31 cellular contexts compared by ENCODE assay signal in the genomic region with DNA sequence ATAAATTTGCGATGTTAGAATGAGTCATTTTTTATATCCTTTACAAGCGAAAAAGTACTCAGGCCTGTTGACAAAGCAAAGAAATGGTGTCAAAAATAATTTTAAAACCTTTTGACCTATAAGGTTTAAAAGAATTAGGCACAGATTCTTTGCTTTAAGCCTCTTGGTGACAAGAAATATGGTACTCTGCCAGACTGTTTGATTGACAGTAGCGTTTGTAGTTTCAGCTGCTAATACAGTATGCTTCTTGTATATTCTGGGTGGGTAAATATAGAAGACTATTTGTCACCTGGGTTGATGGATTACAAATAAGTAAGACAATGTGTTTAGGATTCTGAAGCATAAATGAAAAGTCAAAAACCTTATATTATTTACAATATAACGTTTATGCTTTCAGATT.
"Had no signal": no experiment of that assay in that cellular context is flagged by ENCODE, and none has a peak within 500 bp of the region (broad histone marks: within the 10 kb centered on the region; RNA-seq: fewer than 3 reads in every experiment).

No MANE protein-coding gene starts in this region.

- DNase-seq: activated B cell treated with CpG ODN at 0.5 μM for 24 hours; activated CD4-positive, alpha-beta memory T cell treated with anti-CD3 and anti-CD28 coated beads for 36 hours; activated CD4-positive, alpha-beta T cell treated with anti-CD3 and anti-CD28 coated beads for 4 hours; activated CD4-positive, alpha-beta T cell treated with anti-CD3 and anti-CD28 coated beads, Interleukin-2, amount 50 U/mL, for 1 hour; activated CD4-positive, CD25-positive, alpha-beta regulatory T cell treated with anti-CD3 and anti-CD28 coated beads, Interleukin-2, amount 50 U/mL, for 72 hours; activated CD8-positive, alpha-beta memory T cell treated with anti-CD3 and anti-CD28 coated beads, Interleukin-2, amount 50 U/mL, for 4 hours; activated gamma-delta T cell treated with Interleukin-2 at 50 U/mL for 16 hours; activated naive CD4-positive, alpha-beta T cell treated with anti-CD3 and anti-CD28 coated beads for 36 hours; activated T-cell treated with anti-CD3 and anti-CD28 coated beads for 4 hours; activated T-cell treated with anti-CD3 and anti-CD28 coated beads, Interleukin-2, amount 50 U/mL, for 4 hours; adrenal gland; body of pancreas; Karpas-422; MM.1S; MV-4-11; NCI-H1092; NCI-H1436 treated with DMSO at 0.1 percent for 48 hours; NCI-H1694 treated with DMSO at 0.1 percent for 48 hours; NCI-H2029; NCI-H345; NCI-H524 treated with DMSO at 0.1 percent for 48 hours; SHP77; SK-N-SH had no signal

- H3K4me1 ChIP-seq: adrenal gland, body of pancreas, breast epithelium, SJSA1 had no signal

- H3K9ac ChIP-seq: SK-N-SH had no signal

- H3K36me3 ChIP-seq: adrenal gland, breast epithelium, SJSA1 had no signal

- H3K27ac ChIP-seq: adrenal gland, body of pancreas, breast epithelium, SJSA1, VCaP had no signal

- H3K4me3 ChIP-seq: adrenal gland, body of pancreas, breast epithelium, SJSA1 had no signal

- ATAC-seq: activated naive CD4-positive, alpha-beta T cell treated with anti-CD3 and anti-CD28 coated beads, Interleukin-2, amount 50 U/mL, for 72 hours; activated T-cell treated with anti-CD3 and anti-CD28 coated beads, Interleukin-2, amount 50 U/mL, for 4 hours; body of pancreas; Panc1 had no signal

- H3K4me2 ChIP-seq: SK-N-SH had no signal

- H3K9me3 Mint-ChIP-seq: activated B cell treated with CpG ODN at 0.5 μM for 24 hours; activated CD4-positive, alpha-beta memory T cell treated with anti-CD3 and anti-CD28 coated beads for 36 hours; activated naive CD4-positive, alpha-beta T cell treated with anti-CD3 and anti-CD28 coated beads for 36 hours; activated T-cell treated with anti-CD3 and anti-CD28 coated beads, Interleukin-2, amount 50 U/mL, for 4 hours; activated T-helper 1 cell treated with anti-CD3 and anti-CD28 coated beads, Interleukin-12 subunit alpha, Interleukin-12 subunit beta, Interleukin-2, Interleukin-4 antibody, amounts not matched to agents 30 ng/mL and 10 ng/mL and 1 ng/mL, durations not matched to agents 14 hours and 24 hours and 36 hours; T-helper 1 cell treated with Interleukin-12 subunit alpha and Interleukin-12 subunit beta and Interleukin-4 antibody, amounts not matched to agents 30 μg/mL and 1 μg/mL, for 36 hours; T-helper 2 cell treated with Interferon-gamma antibody and Interleukin-4, amounts not matched to agents 5 μg/mL and 100 μg/mL, for 36 hours had no signal

- H3K9me3 ChIP-seq: adrenal gland, body of pancreas, breast epithelium, SJSA1, SK-N-SH had no signal

- H3K27ac Mint-ChIP-seq: activated B cell treated with CpG ODN at 0.5 μM for 24 hours; activated CD4-positive, alpha-beta memory T cell treated with anti-CD3 and anti-CD28 coated beads for 36 hours; activated naive CD4-positive, alpha-beta T cell treated with anti-CD3 and anti-CD28 coated beads for 36 hours; activated naive CD4-positive, alpha-beta T cell treated with anti-CD3 and anti-CD28 coated beads, Interleukin-2, amount 50 U/mL, for 72 hours; activated T-helper 1 cell treated with anti-CD3 and anti-CD28 coated beads, Interleukin-12 subunit alpha, Interleukin-12 subunit beta, Interleukin-2, Interleukin-4 antibody, amounts not matched to agents 30 ng/mL and 10 ng/mL and 1 ng/mL, durations not matched to agents 14 hours and 24 hours and 36 hours; T-helper 1 cell treated with Interleukin-12 subunit alpha and Interleukin-12 subunit beta and Interleukin-4 antibody, amounts not matched to agents 30 μg/mL and 1 μg/mL, for 36 hours; T-helper 2 cell treated with Interferon-gamma antibody and Interleukin-4, amounts not matched to agents 5 μg/mL and 100 μg/mL, for 36 hours had no signal

- H3K36me3 Mint-ChIP-seq: activated CD4-positive, alpha-beta memory T cell treated with anti-CD3 and anti-CD28 coated beads for 36 hours; activated naive CD4-positive, alpha-beta T cell treated with anti-CD3 and anti-CD28 coated beads, Interleukin-2, amount 50 U/mL, for 72 hours had no signal

- H3K27me3 Mint-ChIP-seq: activated B cell treated with CpG ODN at 0.5 μM for 24 hours; activated CD4-positive, alpha-beta memory T cell treated with anti-CD3 and anti-CD28 coated beads for 36 hours had no signal

- H3K27me3 ChIP-seq: adrenal gland, body of pancreas, breast epithelium, SJSA1 had no signal

- H3K4me3 Mint-ChIP-seq: activated B cell treated with CpG ODN at 0.5 μM for 24 hours; activated CD4-positive, alpha-beta memory T cell treated with anti-CD3 and anti-CD28 coated beads for 36 hours; activated naive CD4-positive, alpha-beta T cell treated with anti-CD3 and anti-CD28 coated beads for 36 hours; activated T-cell treated with anti-CD3 and anti-CD28 coated beads, Interleukin-2, amount 50 U/mL, for 4 hours; activated T-helper 1 cell treated with anti-CD3 and anti-CD28 coated beads, Interleukin-12 subunit alpha, Interleukin-12 subunit beta, Interleukin-2, Interleukin-4 antibody, amounts not matched to agents 30 ng/mL and 10 ng/mL and 1 ng/mL, durations not matched to agents 14 hours and 24 hours and 36 hours; T-helper 1 cell treated with Interleukin-12 subunit alpha and Interleukin-12 subunit beta and Interleukin-4 antibody, amounts not matched to agents 30 μg/mL and 1 μg/mL, for 36 hours; T-helper 2 cell treated with Interferon-gamma antibody and Interleukin-4, amounts not matched to agents 5 μg/mL and 100 μg/mL, for 36 hours had no signal

- H3K4me1 Mint-ChIP-seq: activated B cell treated with CpG ODN at 0.5 μM for 24 hours had no signal
